11 cellular contexts compared by ENCODE assay signal in the genomic region with DNA sequence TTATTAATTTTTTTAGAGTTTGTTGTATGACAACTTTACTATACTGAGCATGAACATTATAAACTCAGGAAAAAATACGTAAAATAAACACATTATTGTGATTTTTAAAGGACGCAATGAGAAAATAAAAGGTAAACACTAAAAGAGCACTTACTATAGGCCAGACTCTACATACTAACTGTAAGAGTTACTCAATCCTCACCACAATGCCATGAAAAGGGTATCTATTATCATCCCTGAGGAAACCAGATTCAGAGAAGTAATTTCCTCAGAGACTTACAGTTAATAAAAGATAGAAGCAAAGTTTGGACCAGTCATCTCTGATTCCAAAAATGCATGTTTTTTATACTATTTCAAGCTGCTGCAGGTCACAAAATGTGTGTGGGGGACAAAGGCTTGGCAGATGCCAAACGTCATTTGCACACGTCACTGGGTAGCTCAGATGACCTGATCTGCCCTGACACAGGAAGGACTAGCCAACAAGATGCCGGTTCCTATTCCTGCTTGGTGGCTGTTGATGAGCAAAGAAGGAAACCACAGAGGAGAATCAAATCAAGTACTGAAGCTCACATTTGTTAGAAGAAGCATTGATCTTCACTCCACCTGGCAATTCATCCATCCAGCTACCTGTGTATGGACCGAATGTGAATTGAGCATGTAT. TPM values are rescaled to one million over a fixed set of nuclear protein-coding genes. Genes with fewer than 3 reads are reported as not detected.
DNase-seq lines count a peak whose midpoint lies in the region; ATAC-seq and TF ChIP-seq lines count a peak whose summit lies in the region.
"Had no signal": no experiment of that assay in that cellular context is flagged by ENCODE, and none has a peak within 500 bp of the region (broad histone marks: within the 10 kb centered on the region; RNA-seq: fewer than 3 reads in every experiment).

No MANE protein-coding gene starts in this region.

- no peaks in the 10 kb centered on the region for H3K9me3 Mint-ChIP-seq in activated CD4-positive, alpha-beta T cell treated with anti-CD3 and anti-CD28 coated beads, Interleukin-2, amount 10 ng/mL, durations not matched to agents 24 days and 14 days

- intact Hi-C loops in activated CD4-positive, alpha-beta T cell treated with anti-CD3 and anti-CD28 coated beads, Interleukin-2, amount 10 ng/mL, durations not matched to agents 24 days and 14 days (cut with micrococcal nuclease) = no loop called here
- intact Hi-C loops in vagina (cut with DNase I) = no loop called here

- no peak for TF ChIP-seq CTCF in vagina (IDR thresholded peaks at IDR 0.05)

- no peak for TF ChIP-seq POLR2A in vagina (IDR thresholded peaks at IDR 0.05)

- no peaks in the 10 kb centered on the region for H3K27me3 ChIP-seq in vagina

- no peaks in the 10 kb centered on the region for H3K27me3 Mint-ChIP-seq in activated CD4-positive, alpha-beta T cell treated with anti-CD3 and anti-CD28 coated beads, Interleukin-2, amount 10 ng/mL, durations not matched to agents 24 days and 14 days

- H3K4me3 Mint-ChIP-seq in activated CD4-positive, alpha-beta T cell treated with anti-CD3 and anti-CD28 coated beads, Interleukin-2, amount 10 ng/mL, durations not matched to agents 24 days and 14 days = peak overlapping the region; percentile 36

- H3K27ac Mint-ChIP-seq in activated CD4-positive, alpha-beta T cell treated with anti-CD3 and anti-CD28 coated beads, Interleukin-2, amount 10 ng/mL, durations not matched to agents 24 days and 14 days = peak overlapping the region; percentile 85

- H3K36me3 ChIP-seq in vagina = no peaks in the 10 kb centered on the region

- peaks cover 53% of the 10 kb centered on the region for H3K4me1 Mint-ChIP-seq in activated CD4-positive, alpha-beta T cell treated with anti-CD3 and anti-CD28 coated beads, Interleukin-2, amount 10 ng/mL, durations not matched to agents 24 days and 14 days

- peak; percentile 26 for ATAC-seq in esophagus mucosa

- H3K9me3 ChIP-seq in vagina = no peaks in the 10 kb centered on the region

- H3K4me3 ChIP-seq in vagina = no peak overlapping the region
- H3K4me3 ChIP-seq: lung had no signal

- DNase-seq in activated gamma-delta T cell treated with Interleukin-2 at 50 U/mL for 16 hours (peak; percentile 52), activated gamma-delta T cell (lab: John Stamatoyannopoulos, UW) (no peak), Ammon's horn (ENCODE audit: low spot score) (no peak), vagina (ENCODE audit: extremely low spot score in 2 of 2) (no peak), NCI-H748 (lab: John Stamatoyannopoulos, UW; ENCODE audit: unreplicated experiment) (no peak)
- peak; percentile 84 for DNase-seq in activated CD4-positive, alpha-beta T cell treated with anti-CD3 and anti-CD28 coated beads, Interleukin-2, amount 10 ng/mL, durations not matched to agents 24 days and 14 days
- DNase-seq in stimulated activated naive CD4-positive, alpha-beta T cell (lab: John Stamatoyannopoulos, UW) = peak; percentile 35 to 78 (median 56)
- DNase-seq: ACHN, NCI-H1436 treated with DMSO at 0.1 percent for 48 hours had no signal

- H3K4me1 ChIP-seq in vagina = no peaks in the 10 kb centered on the region

- peaks cover 42% of the 10 kb centered on the region for H3K36me3 Mint-ChIP-seq in activated CD4-positive, alpha-beta T cell treated with anti-CD3 and anti-CD28 coated beads, Interleukin-2, amount 10 ng/mL, durations not matched to agents 24 days and 14 days (ENCODE audit: low read depth)

- no peak overlapping the region for H3K27ac ChIP-seq in vagina

RNA-seq across cellular contexts. Expression of a gene that starts 42.3 kb away (rescaled TPM):
- 44.9 and 47.1 TPM in 2 replicates for total RNA-seq in activated CD4-positive, alpha-beta T cell treated with anti-CD3 and anti-CD28 coated beads, Interleukin-2, amount 10 ng/mL, durations not matched to agents 24 days and 14 days
- total RNA-seq in esophagus mucosa (0.76 TPM), vagina (1.7 TPM)

Comparison
In these comparisons a context has a peak if more than half of its experiments do, and no peak if none do; other contexts are left out.
1. DNase-seq: peak in activated gamma-delta T cell treated with Interleukin-2 at 50 U/mL for 16 hours (single experiment), activated CD4-positive, alpha-beta T cell treated with anti-CD3 and anti-CD28 coated beads, Interleukin-2, amount 10 ng/mL, durations not matched to agents 24 days and 14 days (single experiment) and stimulated activated naive CD4-positive, alpha-beta T cell (6 of 6); none in activated gamma-delta T cell (single experiment), Ammon's horn (single experiment), vagina (0 of 2) and NCI-H748 (single experiment).
2. RNA of a gene that starts 42.3 kb away (total RNA-seq): 44.9 to 47.1 TPM in activated CD4-positive, alpha-beta T cell treated with anti-CD3 and anti-CD28 coated beads, Interleukin-2, amount 10 ng/mL, durations not matched to agents 24 days and 14 days; 1.7 TPM in vagina (single experiment) and 0.76 TPM in esophagus mucosa (single experiment); every median in the first group is over 10 times any median in the second.